In the genomic region with DNA sequence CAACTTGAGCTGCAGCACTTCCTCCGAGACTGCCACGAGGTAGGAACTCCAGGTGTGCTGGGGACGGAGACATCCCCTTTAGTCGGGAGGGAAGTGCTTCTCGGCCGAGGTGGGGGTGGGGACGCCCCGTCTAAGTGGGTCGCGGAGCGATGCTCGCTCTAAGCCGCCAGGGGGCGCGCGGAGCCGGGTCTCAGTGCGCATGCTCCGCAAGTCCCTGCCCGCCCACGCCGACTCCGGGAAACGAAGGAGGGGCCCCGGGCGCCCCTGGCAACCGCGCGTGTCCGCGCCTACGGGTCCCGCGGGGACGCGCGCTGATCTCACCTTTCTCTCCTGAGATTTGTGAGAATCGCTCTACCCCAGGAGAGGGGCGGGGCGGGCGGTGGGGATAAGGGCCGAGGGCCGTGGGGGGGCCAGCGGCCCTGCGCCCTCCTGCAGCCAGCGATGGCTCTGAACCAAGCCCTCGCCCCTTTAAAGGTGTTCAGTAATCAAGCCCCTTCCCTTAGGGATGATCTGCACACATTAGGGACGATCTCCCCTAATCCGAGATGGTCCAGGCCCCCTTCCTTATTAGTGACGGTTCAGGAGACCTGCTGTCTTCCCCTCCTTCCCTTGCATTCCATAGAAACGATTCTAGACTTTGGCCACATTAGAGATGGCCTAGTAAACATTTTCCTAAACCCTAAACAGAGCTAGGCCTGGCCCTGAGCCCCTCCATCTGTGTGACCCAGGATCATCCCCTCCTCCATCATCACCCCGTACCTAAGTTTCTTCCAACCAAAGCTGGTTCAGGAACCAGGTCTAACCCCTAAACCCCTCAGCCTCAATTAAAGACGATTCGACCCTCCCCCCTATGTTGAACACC, we compare ENCODE assay signal across 8 cellular contexts. TPM values are rescaled to one million over a fixed set of nuclear protein-coding genes. Genes with fewer than 3 reads are reported as not detected.
DNase-seq lines count a peak whose midpoint lies in the region; ATAC-seq and TF ChIP-seq lines count a peak whose summit lies in the region.

No MANE protein-coding gene starts in this region.

- H3K27ac Mint-ChIP-seq in immature natural killer cell = peak overlapping the region; percentile 29 to 82 (median 59)

- H3K27me3 Mint-ChIP-seq in immature natural killer cell (ENCODE audit: low read depth in 3 of 3) = peaks cover 19 to 24% (median 20%) of the 10 kb centered on the region in 3 donors

- no peaks in the 10 kb centered on the region for H3K9me3 Mint-ChIP-seq in immature natural killer cell

- no peak for ATAC-seq in HG03108 (IDR thresholded peaks at IDR 0.05; ENCODE audit: unreplicated experiment)

- H3K4me3 ChIP-seq in HAP-1 = peak overlapping the region; percentile 12; the same call in 1 of the 2 replicates
- H3K4me3 ChIP-seq in WI38 (ENCODE audit: low read depth, low read length) = peak overlapping the region; percentile 51
- H3K4me3 ChIP-seq in breast epithelium = peak overlapping the region; percentile 45 to 82 (median 55)
- H3K4me3 ChIP-seq in skin epidermis = peak overlapping the region; percentile 22 to 50 (median 39)

- peaks cover 9% of the 10 kb centered on the region for H3K4me1 ChIP-seq in HAP-1
- H3K4me1 ChIP-seq in breast epithelium = peaks cover 4 to 5% of the 10 kb centered on the region in 2 donors

- H3K27me3 ChIP-seq in HAP-1 (ENCODE audit: low read depth) = no peaks in the 10 kb centered on the region
- no peaks in the 10 kb centered on the region for H3K27me3 ChIP-seq in breast epithelium

- peaks cover 17% of the 10 kb centered on the region in 2 donors for H3K4me1 Mint-ChIP-seq in immature natural killer cell

- TF ChIP-seq POLR2A in breast epithelium (IDR thresholded peaks at IDR 0.05) = no peak

- in situ Hi-C loops in HAP-1 (cut with MboI; ENCODE audit: low sequenced_read_pairs) = no loop called here

- H3K36me3 ChIP-seq in HAP-1 (replicated peaks) = no peaks in the 10 kb centered on the region
- H3K36me3 ChIP-seq in breast epithelium = no peaks in the 10 kb centered on the region

- intact Hi-C loops in breast epithelium (cut with DNase I; ENCODE audit: low total_unique reads) = no loop called here

- H3K9me3 ChIP-seq in HAP-1 (no peaks in the 10 kb centered on the region), breast epithelium (peaks cover 0 to 6% of the 10 kb centered on the region in 2 donors)

- DNase-seq in COLO668 (lab: John Stamatoyannopoulos, UW; ENCODE audit: unreplicated experiment) (peak; percentile 93), HAP-1 (ENCODE audit: low spot score in 2 of 2) (peak; percentile 73 to 89), NCI-H2171 (lab: John Stamatoyannopoulos, UW) (peak; percentile 95), breast epithelium (ENCODE audit: low spot score in 2 of 2) (peak; percentile 77 to 86), immature natural killer cell (peak; percentile 87 to 89 (median 87))

- H3K36me3 Mint-ChIP-seq in immature natural killer cell = no peaks in the 10 kb centered on the region

- TF ChIP-seq CTCF in WI38 (IDR thresholded peaks at IDR 0.05; ENCODE audit: low read depth, low read length) = peak; percentile 83
- TF ChIP-seq CTCF in breast epithelium (IDR thresholded peaks at IDR 0.05) = peak; percentile 82 to 96 (median 95)

- H3K27ac ChIP-seq in breast epithelium (peak overlapping the region; percentile 45 to 61), skin epidermis (peak overlapping the region in 4 of 21 experiments; percentile 24 to 71 (median 60))

- H3K4me3 Mint-ChIP-seq in immature natural killer cell = peak overlapping the region; percentile 69 to 85 (median 80)

RNA-seq across cellular contexts. Expression of a gene that starts 47.3 kb away (rescaled TPM):
- 10 to 100 TPM; 25.8 to 42.9 (median 34.1) TPM for total RNA-seq in breast epithelium
- 100 to 1,000 TPM; 115 to 186 (median 156) TPM for polyA plus RNA-seq in immature natural killer cell
